Comparison of ENCODE assay signal across 28 cellular contexts in the genomic region with DNA sequence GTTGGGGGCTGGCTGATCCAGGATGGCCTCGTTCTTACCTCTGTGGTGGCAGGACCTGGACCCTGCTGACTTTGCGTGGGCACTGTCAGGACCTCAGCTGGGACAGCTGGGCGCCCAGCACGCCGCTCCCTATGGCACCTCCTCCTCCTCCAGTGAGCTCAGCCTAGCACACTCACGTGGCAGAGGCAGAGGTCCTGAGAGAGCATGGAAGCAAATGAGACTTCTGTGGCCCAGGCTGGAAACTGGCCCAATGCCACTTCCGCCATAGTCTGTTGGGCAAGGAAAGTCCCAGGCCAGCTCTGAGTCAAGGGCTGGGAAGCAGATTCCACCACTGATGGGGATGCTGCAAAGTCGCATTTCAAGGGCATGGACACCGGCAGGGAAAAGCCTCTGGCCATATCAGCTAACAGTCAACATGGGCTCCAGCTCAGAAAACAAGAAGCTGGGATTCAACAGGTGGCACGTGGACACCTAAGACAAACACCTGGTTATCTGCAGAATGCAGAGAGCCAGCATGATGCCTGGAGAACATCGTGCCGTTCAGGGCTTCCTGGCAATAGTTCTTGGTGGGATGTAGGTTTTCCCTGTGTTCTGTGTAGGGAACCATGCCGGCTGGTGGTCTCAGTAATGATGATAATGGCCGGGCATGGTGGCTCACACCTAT. TPM values are rescaled to one million over a fixed set of nuclear protein-coding genes. Genes with fewer than 3 reads are reported as not detected.
DNase-seq lines count a peak whose midpoint lies in the region; ATAC-seq and TF ChIP-seq lines count a peak whose summit lies in the region.
"Had no signal": no experiment of that assay in that cellular context is flagged by ENCODE, and none has a peak within 500 bp of the region (broad histone marks: within the 10 kb centered on the region; RNA-seq: fewer than 3 reads in every experiment).

No MANE protein-coding gene starts in this region.

- H3K4me2 ChIP-seq in OCI-LY7 (ENCODE audit: low read length) = no peak overlapping the region

- DNase-seq in COLO829 (ENCODE audit: low spot score) = peak; percentile 26
- peak; percentile 67 for DNase-seq in HK-2 (ENCODE audit: unreplicated experiment)
- DNase-seq in RPMI7951 (ENCODE audit: low read depth) = peak; percentile 80
- DNase-seq in kidney tubule cell (ENCODE audit: low spot score) = peak; percentile 84
- no peak for DNase-seq in upper lobe of left lung
- no peak for DNase-seq in OCI-LY7 (ENCODE audit: low spot score)
- DNase-seq in OCI-M1 (lab: John Stamatoyannopoulos, UW) = no peak
- DNase-seq: activated CD4-positive, alpha-beta T cell treated with anti-CD3 and anti-CD28 coated beads, Interleukin-2, amount 50 U/mL, for 1 hour; activated CD8-positive, alpha-beta memory T cell treated with anti-CD3 and anti-CD28 coated beads, Interleukin-2, amount 10 ng/mL, durations not matched to agents 7 days and 5 days; activated naive CD4-positive, alpha-beta T cell treated with anti-CD3 and anti-CD28 coated beads, Interleukin-2, amount 10 ng/mL, durations not matched to agents 7 days and 5 days; amniotic stem cell; effector CD8-positive, alpha-beta T cell; GF-D8; GM23248; IMR-90; left ventricle myocardium superior; naive thymus-derived CD8-positive, alpha-beta T cell; NCI-H2107; NCI-H510A; right cardiac atrium; stimulated activated CD4-positive, alpha-beta T cell treated with anti-CD3 and anti-CD28 coated beads, Interleukin-4, amount 100 ng/mL, for 4 hours; stimulated activated naive CD4-positive, alpha-beta T cell treated with Interleukin-2 at 50 U/mL for 16 hours; testis had no signal

- no peaks in the 10 kb centered on the region for H3K79me2 ChIP-seq in OCI-LY7 (ENCODE audit: insufficient read depth, low read depth, low read length)

- TF ChIP-seq CTCF in upper lobe of left lung (IDR thresholded peaks at IDR 0.05) = no peak
- no peak for TF ChIP-seq CTCF in OCI-LY7 (conservative IDR thresholded peaks at IDR 0.05; ENCODE audit: low read length)

- no peak overlapping the region for H3K4me3 ChIP-seq in upper lobe of left lung
- no peak overlapping the region for H3K4me3 ChIP-seq in OCI-LY7 (ENCODE audit: low read depth, low read length, poor library complexity, severe bottlenecking)
- H3K4me3 ChIP-seq: GM23248, testis had no signal

- POLR2A ChIA-PET in OCI-LY7 (lab: Charles Lee) = no interaction called here

- H3K9me3 ChIP-seq in upper lobe of left lung (no peaks in the 10 kb centered on the region), OCI-LY7 (ENCODE audit: low read length) (no peaks in the 10 kb centered on the region)
- H3K9me3 ChIP-seq: testis had no signal

- H4K20me1 ChIP-seq in OCI-LY7 (ENCODE audit: insufficient read depth, low read length) = no peaks in the 10 kb centered on the region

- no peak for TF ChIP-seq POLR2A in upper lobe of left lung (IDR thresholded peaks at IDR 0.05)

- ATAC-seq in upper lobe of left lung (ENCODE audit: low FRiP score in 2 of 2) (no peak), HG02610 (IDR thresholded peaks at IDR 0.05; ENCODE audit: unreplicated experiment) (no peak)
- ATAC-seq: activated CD8-positive, alpha-beta memory T cell treated with anti-CD3 and anti-CD28 coated beads, Interleukin-2, amount 10 ng/mL, durations not matched to agents 7 days and 5 days; esophagus mucosa; left ventricle myocardium superior; naive thymus-derived CD8-positive, alpha-beta T cell; right cardiac atrium; WTC11 had no signal

- H3K9me2 ChIP-seq in OCI-LY7 (ENCODE audit: insufficient read depth, low read length) = no peaks in the 10 kb centered on the region

- H2AFZ ChIP-seq in OCI-LY7 (ENCODE audit: low read length) = no peak overlapping the region
- H2AFZ ChIP-seq: GM23248 had no signal

- H3K27ac ChIP-seq in upper lobe of left lung (no peak overlapping the region), OCI-LY7 (ENCODE audit: low read depth, low read length, poor library complexity, severe bottlenecking) (no peak overlapping the region)
- H3K27ac ChIP-seq: GM23248, testis had no signal

- TF ChIP-seq EP300 in upper lobe of left lung (IDR thresholded peaks at IDR 0.05) = no peak

- intact Hi-C loops in OCI-LY7 (cut with micrococcal nuclease; ENCODE audit: unreplicated experiment) = no loop called here

- CTCF ChIA-PET in OCI-LY7 (lab: Charles Lee; ENCODE audit: unreplicated experiment) = no interaction called here

- H3K4me1 ChIP-seq in upper lobe of left lung (no peaks in the 10 kb centered on the region), OCI-LY7 (ENCODE audit: insufficient read depth, low read length, poor library complexity, severe bottlenecking) (no peaks in the 10 kb centered on the region)
- H3K4me1 ChIP-seq: testis had no signal

- H3K36me3 ChIP-seq in upper lobe of left lung (no peaks in the 10 kb centered on the region), OCI-LY7 (ENCODE audit: insufficient read depth, low read length) (peaks cover 4% of the 10 kb centered on the region; the same call in 1 of the 2 replicates)

- H3K27me3 ChIP-seq in upper lobe of left lung = no peaks in the 10 kb centered on the region
- H3K27me3 ChIP-seq: testis had no signal

- no TSS peak for BruUV-seq in OCI-LY7 (replicated peaks; lab: Mats Ljungman, UMichigan)

- 77 to 80% methylated on average over 14 of the region's 14 CpGs for WGBS in upper lobe of left lung, 2 donors

RNA-seq across cellular contexts. Expression of a gene that starts 16.7 kb away (rescaled TPM):
- total RNA-seq in RPMI7951 (2014; rRNA removed; shearing (Covaris generic)) = 0.10 TPM in 1 of 2 replicates, not detected in the other
- total RNA-seq in upper lobe of left lung (under 1 TPM in 2 of 6 donors, not detected in 4; 0.09 to 0.17 TPM), OCI-LY7 (2022) (22.2 and 28.2 TPM in 2 replicates)
- total RNA-seq in OCI-LY7 (2014; rRNA removed; shearing (Covaris generic)) = 10.6 and 15.4 TPM in 2 replicates
- total RNA-seq: activated CD8-positive, alpha-beta memory T cell treated with anti-CD3 and anti-CD28 coated beads, Interleukin-2, amount 10 ng/mL, durations not matched to agents 7 days and 5 days; frontal cortex; GM23248; IMR-90; naive thymus-derived CD8-positive, alpha-beta T cell; osteocyte; right cardiac atrium had no signal

RNA-seq across cellular contexts. Expression of a gene that starts 26.9 kb away (rescaled TPM):
- 36.9 and 75.3 TPM in 2 replicates for total RNA-seq in RPMI7951 (2014; rRNA removed; shearing (Covaris generic))
- 100 to 1,000 TPM in 4 of 6 donors, 10 to 100 TPM in 2; 83.8 to 155 (median 121) TPM for total RNA-seq in upper lobe of left lung
- total RNA-seq in OCI-LY7 (2014; rRNA removed; shearing (Covaris generic)) = 44.4 and 45.2 TPM in 2 replicates
- total RNA-seq in OCI-LY7 (2022) = 37.5 and 39.1 TPM in 2 replicates

RNA-seq across cellular contexts. Expression of a gene that starts 27.3 kb away (rescaled TPM):
- total RNA-seq in RPMI7951 (2014; rRNA removed; shearing (Covaris generic)) = 1.3 TPM in 1 of 2 replicates, not detected in the other
- total RNA-seq in upper lobe of left lung (10 to 100 TPM in 1 of 6 donors, 1 to 10 TPM in 4, not detected in 1; 2.4 to 10.1 (median 3.0) TPM), OCI-LY7 (2022) (0.59 and 1.00 TPM in 2 replicates)
- total RNA-seq in OCI-LY7 (2014; rRNA removed; shearing (Covaris generic)) = 0.63 and 0.85 TPM in 2 replicates
- total RNA-seq: activated CD8-positive, alpha-beta memory T cell treated with anti-CD3 and anti-CD28 coated beads, Interleukin-2, amount 10 ng/mL, durations not matched to agents 7 days and 5 days; GM23248; IMR-90 had no signal

RNA-seq across cellular contexts. Expression of a gene that starts 30.6 kb away (rescaled TPM):
- total RNA-seq in RPMI7951 (2014; rRNA removed; shearing (Covaris generic)) = not detected in 2 replicates
- total RNA-seq in upper lobe of left lung (1 to 10 TPM in 1 of 6 donors, under 1 TPM in 3, not detected in 2; 0.13 to 2.1 (median 0.56) TPM), OCI-LY7 (2022) (99.4 and 101 TPM in 2 replicates)
- total RNA-seq in OCI-LY7 (2014; rRNA removed; shearing (Covaris generic)) = 122 and 145 TPM in 2 replicates
- total RNA-seq: GM23248, IMR-90, left ventricle myocardium superior, osteocyte had no signal

Comparison
In these comparisons a context has a peak if more than half of its experiments do, and no peak if none do; other contexts are left out.
1. DNase-seq: peak in COLO829 (single experiment), HK-2 (single experiment), RPMI7951 (single experiment) and kidney tubule cell (single experiment); none in upper lobe of left lung (0 of 2), OCI-LY7 (single experiment) and OCI-M1 (single experiment).
2. RNA of a gene that starts 16.7 kb away (total RNA-seq): 10.6 to 28.2 TPM in OCI-LY7; 0.10 TPM in RPMI7951 and 0.09 to 0.17 TPM in upper lobe of left lung; every median in the first group is over 4 times any median in the second.